1 cellular context compared by ENCODE assay signal in the genomic region with DNA sequence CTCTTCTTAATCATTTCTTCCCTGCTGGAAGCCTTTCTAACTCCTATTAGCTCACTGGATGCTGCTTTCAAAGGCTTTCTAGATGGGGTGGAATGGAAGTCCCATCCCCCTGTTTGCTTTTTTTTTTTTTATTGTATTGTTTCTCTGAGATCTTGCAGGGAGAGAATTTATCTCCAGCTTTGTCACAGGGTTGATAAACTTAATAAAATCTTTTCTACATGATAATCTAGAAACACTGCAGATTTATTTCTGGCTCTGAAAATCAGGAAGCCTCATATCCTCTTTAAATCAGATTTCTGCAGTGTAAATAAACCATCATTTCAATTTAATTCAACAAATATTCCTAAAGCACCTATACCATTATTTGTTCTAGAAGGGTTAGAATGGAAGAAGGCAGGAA.
TF ChIP-seq lines count a peak whose summit lies in the region.

No MANE protein-coding gene starts in this region.

TF ChIP-seq in GM23338, 12 proteins besides CTCF, POLR2A, EP300 and RAD21 (continued from another document):
- TF ChIP-seq, protein P1, sequence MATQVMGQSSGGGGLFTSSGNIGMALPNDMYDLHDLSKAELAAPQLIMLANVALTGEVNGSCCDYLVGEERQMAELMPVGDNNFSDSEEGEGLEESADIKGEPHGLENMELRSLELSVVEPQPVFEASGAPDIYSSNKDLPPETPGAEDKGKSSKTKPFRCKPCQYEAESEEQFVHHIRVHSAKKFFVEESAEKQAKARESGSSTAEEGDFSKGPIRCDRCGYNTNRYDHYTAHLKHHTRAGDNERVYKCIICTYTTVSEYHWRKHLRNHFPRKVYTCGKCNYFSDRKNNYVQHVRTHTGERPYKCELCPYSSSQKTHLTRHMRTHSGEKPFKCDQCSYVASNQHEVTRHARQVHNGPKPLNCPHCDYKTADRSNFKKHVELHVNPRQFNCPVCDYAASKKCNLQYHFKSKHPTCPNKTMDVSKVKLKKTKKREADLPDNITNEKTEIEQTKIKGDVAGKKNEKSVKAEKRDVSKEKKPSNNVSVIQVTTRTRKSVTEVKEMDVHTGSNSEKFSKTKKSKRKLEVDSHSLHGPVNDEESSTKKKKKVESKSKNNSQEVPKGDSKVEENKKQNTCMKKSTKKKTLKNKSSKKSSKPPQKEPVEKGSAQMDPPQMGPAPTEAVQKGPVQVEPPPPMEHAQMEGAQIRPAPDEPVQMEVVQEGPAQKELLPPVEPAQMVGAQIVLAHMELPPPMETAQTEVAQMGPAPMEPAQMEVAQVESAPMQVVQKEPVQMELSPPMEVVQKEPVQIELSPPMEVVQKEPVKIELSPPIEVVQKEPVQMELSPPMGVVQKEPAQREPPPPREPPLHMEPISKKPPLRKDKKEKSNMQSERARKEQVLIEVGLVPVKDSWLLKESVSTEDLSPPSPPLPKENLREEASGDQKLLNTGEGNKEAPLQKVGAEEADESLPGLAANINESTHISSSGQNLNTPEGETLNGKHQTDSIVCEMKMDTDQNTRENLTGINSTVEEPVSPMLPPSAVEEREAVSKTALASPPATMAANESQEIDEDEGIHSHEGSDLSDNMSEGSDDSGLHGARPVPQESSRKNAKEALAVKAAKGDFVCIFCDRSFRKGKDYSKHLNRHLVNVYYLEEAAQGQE (IDR thresholded peaks at IDR 0.05; ENCODE audit: unreplicated experiment) = no peak
- TF ChIP-seq POLR2AphosphoS5 (IDR thresholded peaks at IDR 0.05; ENCODE audit: low read depth) (no peak), ZNF114 (CRISPR knock-in tag; IDR thresholded peaks at IDR 0.05) (no peak), NANOG (IDR thresholded peaks at IDR 0.05; ENCODE audit: borderline replicate concordance) (no peak), STAT1 (IDR thresholded peaks at IDR 0.05; ENCODE audit: unreplicated experiment) (no peak), EZH2phosphoT487 (IDR thresholded peaks at IDR 0.05; ENCODE audit: unreplicated experiment) (no peak)
- TF ChIP-seq, protein P2, sequence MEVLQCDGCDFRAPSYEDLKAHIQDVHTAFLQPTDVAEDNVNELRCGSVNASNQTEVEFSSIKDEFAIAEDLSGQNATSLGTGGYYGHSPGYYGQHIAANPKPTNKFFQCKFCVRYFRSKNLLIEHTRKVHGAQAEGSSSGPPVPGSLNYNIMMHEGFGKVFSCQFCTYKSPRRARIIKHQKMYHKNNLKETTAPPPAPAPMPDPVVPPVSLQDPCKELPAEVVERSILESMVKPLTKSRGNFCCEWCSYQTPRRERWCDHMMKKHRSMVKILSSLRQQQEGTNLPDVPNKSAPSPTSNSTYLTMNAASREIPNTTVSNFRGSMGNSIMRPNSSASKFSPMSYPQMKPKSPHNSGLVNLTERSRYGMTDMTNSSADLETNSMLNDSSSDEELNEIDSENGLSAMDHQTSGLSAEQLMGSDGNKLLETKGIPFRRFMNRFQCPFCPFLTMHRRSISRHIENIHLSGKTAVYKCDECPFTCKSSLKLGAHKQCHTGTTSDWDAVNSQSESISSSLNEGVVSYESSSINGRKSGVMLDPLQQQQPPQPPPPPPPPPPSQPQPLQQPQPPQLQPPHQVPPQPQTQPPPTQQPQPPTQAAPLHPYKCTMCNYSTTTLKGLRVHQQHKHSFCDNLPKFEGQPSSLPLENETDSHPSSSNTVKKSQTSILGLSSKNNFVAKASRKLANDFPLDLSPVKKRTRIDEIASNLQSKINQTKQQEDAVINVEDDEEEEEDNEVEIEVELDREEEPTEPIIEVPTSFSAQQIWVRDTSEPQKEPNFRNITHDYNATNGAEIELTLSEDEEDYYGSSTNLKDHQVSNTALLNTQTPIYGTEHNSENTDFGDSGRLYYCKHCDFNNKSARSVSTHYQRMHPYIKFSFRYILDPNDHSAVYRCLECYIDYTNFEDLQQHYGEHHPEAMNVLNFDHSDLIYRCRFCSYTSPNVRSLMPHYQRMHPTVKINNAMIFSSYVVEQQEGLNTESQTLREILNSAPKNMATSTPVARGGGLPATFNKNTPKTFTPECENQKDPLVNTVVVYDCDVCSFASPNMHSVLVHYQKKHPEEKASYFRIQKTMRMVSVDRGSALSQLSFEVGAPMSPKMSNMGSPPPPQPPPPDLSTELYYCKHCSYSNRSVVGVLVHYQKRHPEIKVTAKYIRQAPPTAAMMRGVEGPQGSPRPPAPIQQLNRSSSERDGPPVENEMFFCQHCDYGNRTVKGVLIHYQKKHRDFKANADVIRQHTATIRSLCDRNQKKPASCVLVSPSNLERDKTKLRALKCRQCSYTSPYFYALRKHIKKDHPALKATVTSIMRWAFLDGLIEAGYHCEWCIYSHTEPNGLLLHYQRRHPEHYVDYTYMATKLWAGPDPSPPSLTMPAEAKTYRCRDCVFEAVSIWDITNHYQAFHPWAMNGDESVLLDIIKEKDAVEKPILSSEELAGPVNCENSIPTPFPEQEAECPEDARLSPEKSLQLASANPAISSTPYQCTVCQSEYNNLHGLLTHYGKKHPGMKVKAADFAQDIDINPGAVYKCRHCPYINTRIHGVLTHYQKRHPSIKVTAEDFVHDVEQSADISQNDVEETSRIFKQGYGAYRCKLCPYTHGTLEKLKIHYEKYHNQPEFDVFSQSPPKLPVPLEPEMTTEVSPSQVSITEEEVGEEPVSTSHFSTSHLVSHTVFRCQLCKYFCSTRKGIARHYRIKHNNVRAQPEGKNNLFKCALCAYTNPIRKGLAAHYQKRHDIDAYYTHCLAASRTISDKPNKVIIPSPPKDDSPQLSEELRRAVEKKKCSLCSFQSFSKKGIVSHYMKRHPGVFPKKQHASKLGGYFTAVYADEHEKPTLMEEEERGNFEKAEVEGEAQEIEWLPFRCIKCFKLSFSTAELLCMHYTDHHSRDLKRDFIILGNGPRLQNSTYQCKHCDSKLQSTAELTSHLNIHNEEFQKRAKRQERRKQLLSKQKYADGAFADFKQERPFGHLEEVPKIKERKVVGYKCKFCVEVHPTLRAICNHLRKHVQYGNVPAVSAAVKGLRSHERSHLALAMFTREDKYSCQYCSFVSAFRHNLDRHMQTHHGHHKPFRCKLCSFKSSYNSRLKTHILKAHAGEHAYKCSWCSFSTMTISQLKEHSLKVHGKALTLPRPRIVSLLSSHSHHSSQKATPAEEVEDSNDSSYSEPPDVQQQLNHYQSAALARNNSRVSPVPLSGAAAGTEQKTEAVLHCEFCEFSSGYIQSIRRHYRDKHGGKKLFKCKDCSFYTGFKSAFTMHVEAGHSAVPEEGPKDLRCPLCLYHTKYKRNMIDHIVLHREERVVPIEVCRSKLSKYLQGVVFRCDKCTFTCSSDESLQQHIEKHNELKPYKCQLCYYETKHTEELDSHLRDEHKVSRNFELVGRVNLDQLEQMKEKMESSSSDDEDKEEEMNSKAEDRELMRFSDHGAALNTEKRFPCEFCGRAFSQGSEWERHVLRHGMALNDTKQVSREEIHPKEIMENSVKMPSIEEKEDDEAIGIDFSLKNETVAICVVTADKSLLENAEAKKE (CRISPR knock-in tag; IDR thresholded peaks at IDR 0.05) = no peak
TF ChIP-seq in GM23338: peak in this region for 0.
